In genomic region chr14:21455592-21455911, GRCh38 we compare ENCODE assay signal across 8 cellular contexts. TPM values are rescaled to one million over a fixed set of nuclear protein-coding genes. Genes with fewer than 3 reads are reported as not detected.
DNase-seq lines count a peak whose midpoint lies in the region; ATAC-seq, FAIRE-seq and TF ChIP-seq lines count a peak whose summit lies in the region.

No MANE protein-coding gene starts in this region.

- TF ChIP-seq CTCF in ascending aorta (IDR thresholded peaks at IDR 0.05) (no peak), kidney (IDR thresholded peaks at IDR 0.05; ENCODE audit: borderline replicate concordance, extremely low read depth, insufficient read depth) (no peak)

- H3K9ac ChIP-seq in kidney (ENCODE audit: low read length in 2 of 2): peak overlapping the region; percentile 76 to 79

- intact Hi-C loops in ascending aorta (cut with DNase I): loop anchor here (5.0 kb wide), 2 partner anchors 102 to 1003 kb away; partner anchors contain the start of gene OSGEP
- intact Hi-C loops in kidney (cut with DNase I): no loop called here

- H3K4me3 ChIP-seq in ascending aorta (peak overlapping the region; percentile 86 to 95), kidney (ENCODE audit: low read length in 2 of 2) (peak overlapping the region; percentile 83 to 99)

- no peaks in the 10 kb centered on the region for H3K27me3 ChIP-seq in ascending aorta

- H3K36me3 ChIP-seq in ascending aorta (peaks cover 2 to 22% of the 10 kb centered on the region in 2 donors), kidney (ENCODE audit: control insufficient read depth in 1 of 2, insufficient read depth in 2 of 2, low read length in 2 of 2) (peaks cover 0 to 3% of the 10 kb centered on the region in 2 donors)

- peak; percentile 29 for ATAC-seq in HG03175 (IDR thresholded peaks at IDR 0.05; ENCODE audit: unreplicated experiment)

- H3K9me3 ChIP-seq in ascending aorta (no peaks in the 10 kb centered on the region), kidney (ENCODE audit: control insufficient read depth in 1 of 2, low read length in 2 of 2) (no peaks in the 10 kb centered on the region)

- no peak for FAIRE-seq in kidney (lab: Jason Lieb, UNC)

- H3K27ac ChIP-seq in ascending aorta (peak overlapping the region; percentile 97 to 98), kidney (ENCODE audit: low read depth in 2 of 2, low read length in 2 of 2) (peak overlapping the region; percentile 64 to 86)

- DNase-seq in NCI-H510A (lab: John Stamatoyannopoulos, UW) (peak; percentile 21), NCI-H510A treated with DMSO at 0.1 percent for 48 hours (lab: John Stamatoyannopoulos, UW) (no peak), ascending aorta (ENCODE audit: low spot score in 2 of 2) (peak in 1 of 2 donors; percentile 64), kidney (no peak), superior temporal gyrus (ENCODE audit: extremely low spot score) (peak; percentile 24), cerebellum (ENCODE audit: low spot score) (no peak), SIG-M5 treated with dmso at 0.1 percent for 504 hours (lab: John Stamatoyannopoulos, UW; ENCODE audit: unreplicated experiment) (no peak)

- H3K4me1 ChIP-seq in ascending aorta (peaks cover 9 to 11% of the 10 kb centered on the region in 2 donors), kidney (ENCODE audit: control insufficient read depth in 1 of 2, insufficient read depth in 1 of 2, low read depth in 1 of 2, low read length in 2 of 2) (peaks cover 6 to 11% of the 10 kb centered on the region in 2 donors)

RNA-seq across cellular contexts. Expression of gene CHD8, which starts 0.4 kb away (rescaled TPM):
- 96.0 TPM for total RNA-seq in ascending aorta
- 77.4 TPM for total RNA-seq in kidney
- polyA plus RNA-seq in kidney (ENCODE audit: insufficient read depth, low read depth, low replicate concordance): 35.8 TPM
- 81.8 TPM for total RNA-seq in cerebellum

RNA-seq across cellular contexts. Expression of gene RAB2B, which starts 21.2 kb away (rescaled TPM):
- total RNA-seq in ascending aorta: 19.2 TPM
- 22.7 TPM for total RNA-seq in kidney
- polyA plus RNA-seq in kidney (ENCODE audit: insufficient read depth, low read depth, low replicate concordance): 12.2 TPM
- 33.9 TPM for total RNA-seq in cerebellum

RNA-seq across cellular contexts. Expression of gene TOX4, which starts 21.4 kb away (rescaled TPM):
- 76.7 TPM for total RNA-seq in ascending aorta
- total RNA-seq in kidney: 75.9 TPM
- 31.0 TPM for polyA plus RNA-seq in kidney (ENCODE audit: insufficient read depth, low read depth, low replicate concordance)
- total RNA-seq in cerebellum: 32.8 TPM

RNA-seq across cellular contexts. Expression of gene METTL3, which starts 55.6 kb away (rescaled TPM):
- total RNA-seq in ascending aorta (45.0 TPM), kidney (44.3 TPM), cerebellum (77.7 TPM)
- polyA plus RNA-seq in kidney (ENCODE audit: insufficient read depth, low read depth, low replicate concordance): 31.4 TPM

Comparison
In these comparisons a context has a peak if more than half of its experiments do, and no peak if none do; other contexts are left out.
1. DNase-seq: peak in NCI-H510A (single experiment) and superior temporal gyrus (single experiment); none in NCI-H510A treated with DMSO at 0.1 percent for 48 hours (single experiment), kidney (single experiment), cerebellum (single experiment) and SIG-M5 treated with dmso at 0.1 percent for 504 hours (single experiment).